11 cellular contexts compared by ENCODE assay signal in genomic region chr6:45970326-45970725, GRCh38. TPM values are rescaled to one million over a fixed set of nuclear protein-coding genes. Genes with fewer than 3 reads are reported as not detected.
DNase-seq lines count a peak whose midpoint lies in the region; ATAC-seq, FAIRE-seq and TF ChIP-seq lines count a peak whose summit lies in the region.
"Had no signal": no experiment of that assay in that cellular context is flagged by ENCODE, and none has a peak within 500 bp of the region (broad histone marks: within the 10 kb centered on the region; RNA-seq: fewer than 3 reads in every experiment).

No MANE protein-coding gene starts in this region.

- no peaks in the 10 kb centered on the region for H3K9me3 Mint-ChIP-seq in stimulated activated naive CD8-positive, alpha-beta T cell treated with anti-CD3 and anti-CD28 coated beads, Interleukin-15, Interleukin-2, amounts not matched to agents 100 ng/mL and 50 ng/mL, for 24 hours
- peaks cover 0 to 16% of the 10 kb centered on the region in 2 donors for H3K9me3 Mint-ChIP-seq in stimulated activated naive CD8-positive, alpha-beta T cell treated with anti-CD3 and anti-CD28 coated beads, Interleukin-15, amount 100 ng/mL, for 72 hours
- peaks cover 9% of the 10 kb centered on the region for H3K9me3 Mint-ChIP-seq in nephron progenitor cell

- ATAC-seq in stimulated activated naive CD8-positive, alpha-beta T cell treated with anti-CD3 and anti-CD28 coated beads, Interleukin-15, amount 100 ng/mL, for 72 hours, result no peak
- peak; percentile 90 for ATAC-seq in left colon
- no peak for ATAC-seq in GM21529 (IDR thresholded peaks at IDR 0.05; ENCODE audit: unreplicated experiment)

- peak overlapping the region; percentile 57 for H3K27ac Mint-ChIP-seq in stimulated activated naive CD8-positive, alpha-beta T cell treated with anti-CD3 and anti-CD28 coated beads, Interleukin-15, Interleukin-2, amounts not matched to agents 100 ng/mL and 50 ng/mL, for 24 hours
- H3K27ac Mint-ChIP-seq in stimulated activated naive CD8-positive, alpha-beta T cell treated with anti-CD3 and anti-CD28 coated beads, Interleukin-15, amount 100 ng/mL, for 72 hours, result peak overlapping the region in 1 of 2 donors; percentile 89
- no peak overlapping the region for H3K27ac Mint-ChIP-seq in nephron progenitor cell

- intact Hi-C loops in left colon (cut with DNase I, micrococcal nuclease), result no loop called here

- no peak for TF ChIP-seq CTCF in nephron progenitor cell (IDR thresholded peaks at IDR 0.05)

- H3K36me3 Mint-ChIP-seq in stimulated activated naive CD8-positive, alpha-beta T cell treated with anti-CD3 and anti-CD28 coated beads, Interleukin-15, Interleukin-2, amounts not matched to agents 100 ng/mL and 50 ng/mL, for 24 hours (ENCODE audit: low read depth), result no peaks in the 10 kb centered on the region
- no peaks in the 10 kb centered on the region for H3K36me3 Mint-ChIP-seq in nephron progenitor cell (ENCODE audit: low read depth)

- no peak for FAIRE-seq in GM12892 (lab: Jason Lieb, UNC)

- H3K4me1 Mint-ChIP-seq in stimulated activated naive CD8-positive, alpha-beta T cell treated with anti-CD3 and anti-CD28 coated beads, Interleukin-15, Interleukin-2, amounts not matched to agents 100 ng/mL and 50 ng/mL, for 24 hours (ENCODE audit: low read depth), result peaks cover 12% of the 10 kb centered on the region
- H3K4me1 Mint-ChIP-seq in stimulated activated naive CD8-positive, alpha-beta T cell treated with anti-CD3 and anti-CD28 coated beads, Interleukin-15, amount 100 ng/mL, for 72 hours, result peaks cover 11% of the 10 kb centered on the region
- H3K4me1 Mint-ChIP-seq in nephron progenitor cell, result no peaks in the 10 kb centered on the region

- no peak overlapping the region for H3K4me3 Mint-ChIP-seq in stimulated activated naive CD8-positive, alpha-beta T cell treated with anti-CD3 and anti-CD28 coated beads, Interleukin-15, Interleukin-2, amounts not matched to agents 100 ng/mL and 50 ng/mL, for 24 hours
- H3K4me3 Mint-ChIP-seq in stimulated activated naive CD8-positive, alpha-beta T cell treated with anti-CD3 and anti-CD28 coated beads, Interleukin-15, amount 100 ng/mL, for 72 hours, result no peak overlapping the region
- H3K4me3 Mint-ChIP-seq in nephron progenitor cell, result no peak overlapping the region

- no peaks in the 10 kb centered on the region for H3K27me3 Mint-ChIP-seq in stimulated activated naive CD8-positive, alpha-beta T cell treated with anti-CD3 and anti-CD28 coated beads, Interleukin-15, Interleukin-2, amounts not matched to agents 100 ng/mL and 50 ng/mL, for 24 hours
- H3K27me3 Mint-ChIP-seq in stimulated activated naive CD8-positive, alpha-beta T cell treated with anti-CD3 and anti-CD28 coated beads, Interleukin-15, amount 100 ng/mL, for 72 hours, result no peaks in the 10 kb centered on the region
- peaks cover 3% of the 10 kb centered on the region for H3K27me3 Mint-ChIP-seq in nephron progenitor cell (ENCODE audit: low read depth, poor library complexity)

- TF ChIP-seq POLR2A in GM12892 (IDR thresholded peaks at IDR 0.05; ENCODE audit: low read depth, low read length), result no peak

- no peak for DNase-seq in stimulated activated naive CD8-positive, alpha-beta T cell treated with anti-CD3 and anti-CD28 coated beads, Interleukin-15, amount 100 ng/mL, for 72 hours
- DNase-seq in NOMO-1 treated with DMSO at 0.1 percent for 48 hours (lab: John Stamatoyannopoulos, UW; ENCODE audit: unreplicated experiment) (peak; percentile 88), left colon (peak in 1 of 2 donors; percentile 34), GM12892 (ENCODE audit: insufficient read length) (no peak), nephron progenitor cell (no peak)
- DNase-seq in activated T-cell treated with anti-CD3 and anti-CD28 coated beads, Interleukin-2, amount 50 U/mL, for 1 hour, result no peak
- DNase-seq: dermis blood vessel endothelial cell, NCI-H1694 had no signal

RNA-seq across cellular contexts. Expression of gene CLIC5, which starts 45.3 kb away (rescaled TPM):
- total RNA-seq in left colon, result 100 to 1,000 TPM; 170 to 205 TPM
- 0.13 TPM for polyA plus RNA-seq in GM12892 (2012; ENCODE audit: missing spikeins)
- total RNA-seq: lung microvascular endothelial cell had no signal
